ENCODE assay signal across 1 cellular context in genomic region chr4:121696140-121696640, GRCh38.
TF ChIP-seq lines count a peak whose summit lies in the region.

No MANE protein-coding gene starts in this region.

TF ChIP-seq in K562, 482 proteins besides CTCF, POLR2A, EP300 and RAD21 (continued from another document):
- TF ChIP-seq, protein P1, sequence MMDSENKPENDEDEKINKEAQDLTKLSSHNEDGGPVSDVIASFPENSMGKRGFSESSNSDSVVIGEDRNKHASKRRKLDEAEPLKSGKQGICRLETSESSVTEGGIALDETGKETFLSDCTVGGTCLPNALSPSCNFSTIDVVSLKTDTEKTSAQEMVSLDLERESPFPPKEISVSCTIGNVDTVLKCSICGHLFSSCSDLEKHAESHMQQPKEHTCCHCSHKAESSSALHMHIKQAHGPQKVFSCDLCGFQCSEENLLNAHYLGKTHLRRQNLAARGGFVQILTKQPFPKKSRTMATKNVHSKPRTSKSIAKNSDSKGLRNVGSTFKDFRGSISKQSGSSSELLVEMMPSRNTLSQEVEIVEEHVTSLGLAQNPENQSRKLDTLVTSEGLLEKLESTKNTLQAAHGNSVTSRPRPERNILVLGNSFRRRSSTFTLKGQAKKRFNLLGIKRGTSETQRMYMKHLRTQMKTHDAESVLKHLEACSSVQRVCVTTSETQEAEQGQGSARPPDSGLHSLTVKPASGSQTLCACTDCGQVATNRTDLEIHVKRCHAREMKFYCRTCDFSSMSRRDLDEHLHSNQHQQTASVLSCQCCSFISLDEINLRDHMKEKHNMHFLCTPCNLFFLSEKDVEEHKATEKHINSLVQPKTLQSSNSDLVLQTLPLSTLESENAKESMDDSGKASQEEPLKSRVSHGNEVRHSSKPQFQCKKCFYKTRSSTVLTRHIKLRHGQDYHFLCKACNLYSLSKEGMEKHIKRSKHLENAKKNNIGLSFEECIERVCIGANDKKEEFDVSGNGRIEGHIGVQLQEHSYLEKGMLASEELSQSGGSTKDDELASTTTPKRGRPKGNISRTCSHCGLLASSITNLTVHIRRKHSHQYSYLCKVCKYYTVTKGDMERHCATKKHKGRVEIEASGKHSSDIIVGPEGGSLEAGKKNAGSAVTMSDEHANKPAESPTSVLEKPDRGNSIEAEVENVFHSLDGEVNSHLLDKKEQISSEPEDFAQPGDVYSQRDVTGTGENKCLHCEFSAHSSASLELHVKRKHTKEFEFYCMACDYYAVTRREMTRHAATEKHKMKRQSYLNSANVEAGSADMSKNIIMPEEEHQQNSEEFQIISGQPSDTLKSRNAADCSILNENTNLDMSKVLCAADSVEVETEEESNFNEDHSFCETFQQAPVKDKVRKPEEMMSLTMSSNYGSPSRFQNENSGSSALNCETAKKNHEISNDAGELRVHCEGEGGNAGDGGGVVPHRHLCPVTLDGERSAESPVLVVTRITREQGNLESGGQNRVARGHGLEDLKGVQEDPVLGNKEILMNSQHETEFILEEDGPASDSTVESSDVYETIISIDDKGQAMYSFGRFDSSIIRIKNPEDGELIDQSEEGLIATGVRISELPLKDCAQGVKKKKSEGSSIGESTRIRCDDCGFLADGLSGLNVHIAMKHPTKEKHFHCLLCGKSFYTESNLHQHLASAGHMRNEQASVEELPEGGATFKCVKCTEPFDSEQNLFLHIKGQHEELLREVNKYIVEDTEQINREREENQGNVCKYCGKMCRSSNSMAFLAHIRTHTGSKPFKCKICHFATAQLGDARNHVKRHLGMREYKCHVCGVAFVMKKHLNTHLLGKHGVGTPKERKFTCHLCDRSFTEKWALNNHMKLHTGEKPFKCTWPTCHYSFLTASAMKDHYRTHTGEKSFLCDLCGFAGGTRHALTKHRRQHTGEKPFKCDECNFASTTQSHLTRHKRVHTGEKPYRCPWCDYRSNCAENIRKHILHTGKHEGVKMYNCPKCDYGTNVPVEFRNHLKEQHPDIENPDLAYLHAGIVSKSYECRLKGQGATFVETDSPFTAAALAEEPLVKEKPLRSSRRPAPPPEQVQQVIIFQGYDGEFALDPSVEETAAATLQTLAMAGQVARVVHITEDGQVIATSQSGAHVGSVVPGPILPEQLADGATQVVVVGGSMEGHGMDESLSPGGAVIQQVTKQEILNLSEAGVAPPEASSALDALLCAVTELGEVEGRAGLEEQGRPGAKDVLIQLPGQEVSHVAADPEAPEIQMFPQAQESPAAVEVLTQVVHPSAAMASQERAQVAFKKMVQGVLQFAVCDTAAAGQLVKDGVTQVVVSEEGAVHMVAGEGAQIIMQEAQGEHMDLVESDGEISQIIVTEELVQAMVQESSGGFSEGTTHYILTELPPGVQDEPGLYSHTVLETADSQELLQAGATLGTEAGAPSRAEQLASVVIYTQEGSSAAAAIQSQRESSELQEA (IDR thresholded peaks at IDR 0.05; ENCODE audit: low read depth) = no peak
- peak; percentile 17; the same call in 1 of the 2 replicates for TF ChIP-seq ELF1 (tag; IDR thresholded peaks at IDR 0.05)
- TF ChIP-seq, protein P2, sequence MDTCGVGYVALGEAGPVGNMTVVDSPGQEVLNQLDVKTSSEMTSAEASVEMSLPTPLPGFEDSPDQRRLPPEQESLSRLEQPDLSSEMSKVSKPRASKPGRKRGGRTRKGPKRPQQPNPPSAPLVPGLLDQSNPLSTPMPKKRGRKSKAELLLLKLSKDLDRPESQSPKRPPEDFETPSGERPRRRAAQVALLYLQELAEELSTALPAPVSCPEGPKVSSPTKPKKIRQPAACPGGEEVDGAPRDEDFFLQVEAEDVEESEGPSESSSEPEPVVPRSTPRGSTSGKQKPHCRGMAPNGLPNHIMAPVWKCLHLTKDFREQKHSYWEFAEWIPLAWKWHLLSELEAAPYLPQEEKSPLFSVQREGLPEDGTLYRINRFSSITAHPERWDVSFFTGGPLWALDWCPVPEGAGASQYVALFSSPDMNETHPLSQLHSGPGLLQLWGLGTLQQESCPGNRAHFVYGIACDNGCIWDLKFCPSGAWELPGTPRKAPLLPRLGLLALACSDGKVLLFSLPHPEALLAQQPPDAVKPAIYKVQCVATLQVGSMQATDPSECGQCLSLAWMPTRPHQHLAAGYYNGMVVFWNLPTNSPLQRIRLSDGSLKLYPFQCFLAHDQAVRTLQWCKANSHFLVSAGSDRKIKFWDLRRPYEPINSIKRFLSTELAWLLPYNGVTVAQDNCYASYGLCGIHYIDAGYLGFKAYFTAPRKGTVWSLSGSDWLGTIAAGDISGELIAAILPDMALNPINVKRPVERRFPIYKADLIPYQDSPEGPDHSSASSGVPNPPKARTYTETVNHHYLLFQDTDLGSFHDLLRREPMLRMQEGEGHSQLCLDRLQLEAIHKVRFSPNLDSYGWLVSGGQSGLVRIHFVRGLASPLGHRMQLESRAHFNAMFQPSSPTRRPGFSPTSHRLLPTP (IDR thresholded peaks at IDR 0.05; ENCODE audit: borderline replicate concordance, extremely low read depth, insufficient read length) = no peak
- peak; percentile 45 for TF ChIP-seq L3MBTL2 (IDR thresholded peaks at IDR 0.05)
- peak; percentile 59; the same call in 1 of the 2 replicates for TF ChIP-seq NR1H2 (CRISPR knock-in tag; IDR thresholded peaks at IDR 0.05)
- TF ChIP-seq NR2C1 (IDR thresholded peaks at IDR 0.05) = no peak
- no peak for TF ChIP-seq NR2C1 (tag; IDR thresholded peaks at IDR 0.05)
- no peak for TF ChIP-seq ZBTB8A (IDR thresholded peaks at IDR 0.05; ENCODE audit: partially characterized antibody)
- no peak for TF ChIP-seq ZNF175 (CRISPR knock-in tag; IDR thresholded peaks at IDR 0.05; ENCODE audit: low read depth)
